In genomic region chr2:136408795-136409194, GRCh38 we compare ENCODE assay signal across 26 cellular contexts.
"Had no signal": no experiment of that assay in that cellular context is flagged by ENCODE, and none has a peak within 500 bp of the region (broad histone marks: within the 10 kb centered on the region; RNA-seq: fewer than 3 reads in every experiment).

No MANE protein-coding gene starts in this region.

- H3K4me2 ChIP-seq: neural progenitor cell, smooth muscle cell had no signal

- H3K27me3 ChIP-seq: foreskin keratinocyte, right atrium auricular region, testis had no signal

- ATAC-seq: left lung; lower lobe of right lung; stimulated activated naive B cell treated with anti-CD40 and anti-IgM and Interleukin-4, amounts not matched to agents 10 μg/mL and 1 μg/mL and 100 μg/mL, for 72 hours had no signal

- DNase-seq: activated CD4-positive, alpha-beta T cell treated with anti-CD3 and anti-CD28 coated beads, Interleukin-2, amount 10 ng/mL, durations not matched to agents 7 days and 5 days; activated gamma-delta T cell; activated naive CD4-positive, alpha-beta T cell treated with anti-CD3 and anti-CD28 coated beads, Interleukin-2, amount 50 U/mL, for 16 hours; activated naive CD8-positive, alpha-beta T cell treated with anti-CD3 and anti-CD28 coated beads, Interleukin-2, amount 50 U/mL, for 24 hours; activated T-cell treated with anti-CD3 and anti-CD28 coated beads for 4 hours; amygdala; central memory CD4-positive, alpha-beta T cell; foreskin keratinocyte; kidney glomerular epithelial cell; left lung; lower lobe of right lung; mesendoderm; natural killer cell; occipital lobe; stimulated activated CD4-positive, alpha-beta T cell treated with anti-CD3 and anti-CD28 coated beads, Interleukin-1b, Interleukin-23, amount 100 ng/mL, for 48 hours; stimulated activated CD4-positive, alpha-beta T cell treated with anti-CD3 and anti-CD28 coated beads, Interleukin-4, amount 100 ng/mL, for 4 hours; stimulated activated CD8-positive, alpha-beta memory T cell treated with anti-CD3 and anti-CD28 coated beads, Interleukin-4, amount 100 ng/mL, for 48 hours; stimulated activated naive B cell treated with anti-CD40 and anti-IgM and Interleukin-4, amounts not matched to agents 10 μg/mL and 1 μg/mL and 100 μg/mL, for 72 hours; SW 1271; T-helper 9 cell; testis; trophoblast cell had no signal

- H3K27ac ChIP-seq: foreskin keratinocyte, left lung, lower lobe of right lung, neural progenitor cell, right atrium auricular region, testis, VCaP had no signal

- H3K9me3 ChIP-seq: left lung, lower lobe of right lung, right atrium auricular region, testis had no signal

- H3K4me1 ChIP-seq: left lung, lower lobe of right lung, right atrium auricular region, testis had no signal

- H3K9ac ChIP-seq: neural progenitor cell had no signal

- H3K36me3 ChIP-seq: left lung, lower lobe of right lung, neural progenitor cell, right atrium auricular region had no signal

- H2AFZ ChIP-seq: neural progenitor cell had no signal

- H3K4me3 ChIP-seq: left lung, lower lobe of right lung, neural progenitor cell, right atrium auricular region, smooth muscle cell, testis had no signal
